Comparison of ENCODE assay signal across 16 cellular contexts in genomic region chr3:186095584-186096061, GRCh38. TPM values are rescaled to one million over a fixed set of nuclear protein-coding genes. Genes with fewer than 3 reads are reported as not detected.
A peak's percentile ranks its signal among the peaks of the same experiment; 100 is the strongest.
DNase-seq lines count a peak whose midpoint lies in the region; ATAC-seq, FAIRE-seq and TF ChIP-seq lines count a peak whose summit lies in the region.
"Had no signal": no experiment of that assay in that cellular context is flagged by ENCODE, and none has a peak within 500 bp of the region (broad histone marks: within the 10 kb centered on the region; RNA-seq: fewer than 3 reads in every experiment).

No MANE protein-coding gene starts in this region.

- H3K4me1 ChIP-seq in adrenal gland (replicated peaks in 1 of 2) (peaks cover 28 to 32% of the 10 kb centered on the region in 2 donors), HepG2 (ENCODE audit: insufficient read depth, low read length) (peaks cover 97% of the 10 kb centered on the region), spleen (peaks cover 6 to 43% (median 17%) of the 10 kb centered on the region in 6 donors)
- H3K4me1 ChIP-seq in CD8-positive, alpha-beta memory T cell (ENCODE audit: insufficient read depth, low read length), result no peaks in the 10 kb centered on the region

- H3K36me3 ChIP-seq in adrenal gland (replicated peaks in 1 of 2) (peaks cover 0 to 4% of the 10 kb centered on the region in 2 donors), HepG2 (replicated peaks in 1 of 2; ENCODE audit: control insufficient read depth in 1 of 2, insufficient read depth in 2 of 2, low read length in 2 of 2) (peaks cover 7 to 19% of the 10 kb centered on the region in 2 experiments), spleen (no peaks in the 10 kb centered on the region)
- H3K36me3 ChIP-seq in CD8-positive, alpha-beta memory T cell (ENCODE audit: insufficient read depth, low read length), result no peaks in the 10 kb centered on the region

- no TSS peak for BruUV-seq in HepG2 (replicated peaks; lab: Mats Ljungman, UMichigan)

- H3K4me1 Mint-ChIP-seq in CD8-positive, alpha-beta memory T cell, result peaks cover 0 to 5% (median 4%) of the 10 kb centered on the region in 3 donors
- H3K4me1 Mint-ChIP-seq in stimulated activated effector memory CD8-positive, alpha-beta T cell treated with anti-CD3 and anti-CD28 coated beads, Interleukin-12 subunit alpha, Interleukin-12 subunit beta, amount 100 ng/mL, for 72 hours, result peaks cover 6% of the 10 kb centered on the region
- H3K4me1 Mint-ChIP-seq: activated CD4-positive, alpha-beta memory T cell treated with anti-CD3 and anti-CD28 coated beads, Interleukin-2, amount 10 ng/mL, durations not matched to agents 7 days and 5 days had no signal

- CTCF ChIA-PET in HepG2 (lab: Yijun Ruan, JAX; ENCODE audit: low intra/inter-chr PET ratio, low total read pairs), result no interaction called here
- CTCF ChIA-PET in RWPE1 (lab: Yijun Ruan, JAX), result no interaction called here
- CTCF ChIA-PET in CD8-positive, alpha-beta memory T cell (lab: Charles Lee), result interaction anchor here (1.2 kb wide), 1 partner anchor 23 kb away, joined by 3 read pairs; no protein-coding TSS in a partner anchor

- WGBS in adrenal gland, 4 donors, result 63 to 75% (median 67%) methylated on average over 8 of the region's 8 CpGs
- WGBS in HepG2 (ENCODE audit: low lambda C conversion rate), result 84% methylated on average over 7 of the region's 8 CpGs
- 56 to 80% (median 64%) methylated on average over 8 of the region's 8 CpGs for WGBS in spleen, 5 donors

- no peak for TF ChIP-seq RAD21 in HepG2 (CRISPR knock-in tag; IDR thresholded peaks at IDR 0.05)

- H3K27me3 ChIP-seq in adrenal gland (no peaks in the 10 kb centered on the region), HepG2 (ENCODE audit: control insufficient read depth in 1 of 2, insufficient read depth in 2 of 2, low read length in 2 of 2) (no peaks in the 10 kb centered on the region), spleen (replicated peaks in 1 of 7) (peaks cover 0 to 43% (median 6%) of the 10 kb centered on the region in 7 donors)
- peaks cover 21% of the 10 kb centered on the region for H3K27me3 ChIP-seq in CD8-positive, alpha-beta memory T cell (ENCODE audit: insufficient read depth, low read length, poor library complexity, severe bottlenecking)

- 0 out of 2 replicates have a peak, but pooled peaks cover 4% of the 10 kb centered on the region for H4K20me1 ChIP-seq in HepG2 (ENCODE audit: insufficient read depth, low read length)

- H3K9me3 ChIP-seq in adrenal gland (replicated peaks in 1 of 3) (no peaks in the 10 kb centered on the region), HepG2 (ENCODE audit: low read length) (no peaks in the 10 kb centered on the region), spleen (no peaks in the 10 kb centered on the region)
- no peaks in the 10 kb centered on the region for H3K9me3 ChIP-seq in CD8-positive, alpha-beta memory T cell (ENCODE audit: low read length)

- TF ChIP-seq EP300 in HepG2 (IDR thresholded peaks at IDR 0.05; ENCODE audit: low read depth in 2 of 2, low read length in 2 of 2) (no peak), HepG2 (CRISPR knock-in tag; IDR thresholded peaks at IDR 0.05; ENCODE audit: borderline replicate concordance) (no peak; the same call in 1 of the 2 replicates)

- no peak for FAIRE-seq in HepG2 (lab: Jason Lieb, UNC)

- H3K27ac ChIP-seq in adrenal gland (peak overlapping the region in 4 of 5 donors; percentile 10 to 80 (median 30)), HepG2 (ENCODE audit: extremely low read length, insufficient read depth, low read length) (peak overlapping the region; percentile 85), spleen (peak overlapping the region in 5 of 8 donors; percentile 27 to 67 (median 36)), RWPE1 (no peak overlapping the region)
- H3K27ac ChIP-seq in CD8-positive, alpha-beta memory T cell (ENCODE audit: low read depth, low read length), result no peak overlapping the region

- DNase-seq in MV-4-11 (lab: John Stamatoyannopoulos, UW) (peak; percentile 90), adrenal gland (peak in 2 of 7 donors; percentile 27 to 38), HepG2 (ENCODE audit: low spot score) (peak; percentile 68), spleen (no peak), RWPE1 (ENCODE audit: low spot score) (no peak)
- DNase-seq in CD8-positive, alpha-beta memory T cell, result no peak
- no peak for DNase-seq in stimulated activated effector memory CD8-positive, alpha-beta T cell treated with anti-CD3 and anti-CD28 coated beads, Interleukin-12 subunit alpha, Interleukin-12 subunit beta, amount 100 ng/mL, for 72 hours (ENCODE audit: low spot score in 2 of 2)
- DNase-seq: activated CD4-positive, alpha-beta memory T cell treated with anti-CD3 and anti-CD28 coated beads, Interleukin-2, amount 10 ng/mL, durations not matched to agents 7 days and 5 days; activated naive CD4-positive, alpha-beta T cell treated with anti-CD3 and anti-CD28 coated beads, Interleukin-2, amount 10 ng/mL, durations not matched to agents 7 days and 5 days; CD4-positive, CD25-positive, alpha-beta regulatory T cell; EL; NCI-H2081; retina had no signal

- intact Hi-C loops in adrenal gland (cut with DNase I), result no loop called here
- intact Hi-C loops in HepG2 (cut with micrococcal nuclease; ENCODE audit: unreplicated experiment), result loop anchor here (10.0 kb wide), 1 partner anchor 111 kb away; no protein-coding TSS in a partner anchor
- intact Hi-C loops in spleen (cut with DNase I; ENCODE audit: low total_unique reads), result no loop called here

- H3K27ac Mint-ChIP-seq in CD8-positive, alpha-beta memory T cell, result no peak overlapping the region
- no peak overlapping the region for H3K27ac Mint-ChIP-seq in stimulated activated effector memory CD8-positive, alpha-beta T cell treated with anti-CD3 and anti-CD28 coated beads, Interleukin-12 subunit alpha, Interleukin-12 subunit beta, amount 100 ng/mL, for 72 hours
- H3K27ac Mint-ChIP-seq: activated CD4-positive, alpha-beta memory T cell treated with anti-CD3 and anti-CD28 coated beads, Interleukin-2, amount 10 ng/mL, durations not matched to agents 7 days and 5 days; activated naive CD4-positive, alpha-beta T cell treated with anti-CD3 and anti-CD28 coated beads, Interleukin-2, amount 10 ng/mL, durations not matched to agents 7 days and 5 days; CD4-positive, CD25-positive, alpha-beta regulatory T cell; stimulated activated naive CD8-positive, alpha-beta T cell treated with anti-CD3 and anti-CD28 coated beads, Interleukin-15, Interleukin-2, amounts not matched to agents 100 ng/mL and 50 ng/mL, for 24 hours; T-helper 1 cell treated with Interleukin-12 subunit alpha and Interleukin-12 subunit beta and Interleukin-4 antibody, amounts not matched to agents 30 μg/mL and 1 μg/mL, for 36 hours had no signal

- H3K79me2 ChIP-seq in HepG2 (ENCODE audit: insufficient read depth, low read length), result peaks cover 60% of the 10 kb centered on the region

- H3K27me3 Mint-ChIP-seq in CD8-positive, alpha-beta memory T cell, result peaks cover 39 to 89% of the 10 kb centered on the region in 2 donors

- H3K4me3 Mint-ChIP-seq in CD8-positive, alpha-beta memory T cell, result no peak overlapping the region
- H3K4me3 Mint-ChIP-seq in stimulated activated effector memory CD8-positive, alpha-beta T cell treated with anti-CD3 and anti-CD28 coated beads, Interleukin-12 subunit alpha, Interleukin-12 subunit beta, amount 100 ng/mL, for 72 hours, result no peak overlapping the region
- H3K4me3 Mint-ChIP-seq: activated CD4-positive, alpha-beta memory T cell treated with anti-CD3 and anti-CD28 coated beads, Interleukin-2, amount 10 ng/mL, durations not matched to agents 7 days and 5 days; activated naive CD4-positive, alpha-beta T cell treated with anti-CD3 and anti-CD28 coated beads, Interleukin-2, amount 10 ng/mL, durations not matched to agents 7 days and 5 days; CD4-positive, CD25-positive, alpha-beta regulatory T cell; stimulated activated naive CD8-positive, alpha-beta T cell treated with anti-CD3 and anti-CD28 coated beads, Interleukin-15, Interleukin-2, amounts not matched to agents 100 ng/mL and 50 ng/mL, for 24 hours; T-helper 1 cell treated with Interleukin-12 subunit alpha and Interleukin-12 subunit beta and Interleukin-4 antibody, amounts not matched to agents 30 μg/mL and 1 μg/mL, for 36 hours had no signal

- no peak overlapping the region for H2AFZ ChIP-seq in HepG2 (ENCODE audit: low read length)

- TF ChIP-seq CTCF in adrenal gland (IDR thresholded peaks at IDR 0.05) (no peak), HepG2 (CRISPR knock-in tag; IDR thresholded peaks at IDR 0.05) (no peak), spleen (IDR thresholded peaks at IDR 0.05 in 8 of 11, conservative IDR thresholded peaks at IDR 0.05 in 3 of 11) (no peak), RWPE1 (conservative IDR thresholded peaks at IDR 0.05; ENCODE audit: low read depth) (no peak)

- H3K9ac ChIP-seq in HepG2 (ENCODE audit: insufficient read depth, low read depth, low read length), result peak overlapping the region; percentile 59

- H3K36me3 Mint-ChIP-seq in CD8-positive, alpha-beta memory T cell, result no peaks in the 10 kb centered on the region
- H3K36me3 Mint-ChIP-seq in stimulated activated effector memory CD8-positive, alpha-beta T cell treated with anti-CD3 and anti-CD28 coated beads, Interleukin-12 subunit alpha, Interleukin-12 subunit beta, amount 100 ng/mL, for 72 hours, result no peaks in the 10 kb centered on the region
- H3K36me3 Mint-ChIP-seq: activated naive CD4-positive, alpha-beta T cell treated with anti-CD3 and anti-CD28 coated beads, Interleukin-2, amount 10 ng/mL, durations not matched to agents 7 days and 5 days; CD4-positive, CD25-positive, alpha-beta regulatory T cell had no signal

- H3K9me3 Mint-ChIP-seq in CD8-positive, alpha-beta memory T cell, result no peaks in the 10 kb centered on the region
- H3K9me3 Mint-ChIP-seq in stimulated activated effector memory CD8-positive, alpha-beta T cell treated with anti-CD3 and anti-CD28 coated beads, Interleukin-12 subunit alpha, Interleukin-12 subunit beta, amount 100 ng/mL, for 72 hours, result no peaks in the 10 kb centered on the region
- H3K9me3 Mint-ChIP-seq: activated CD4-positive, alpha-beta memory T cell treated with anti-CD3 and anti-CD28 coated beads, Interleukin-2, amount 10 ng/mL, durations not matched to agents 7 days and 5 days; activated naive CD4-positive, alpha-beta T cell treated with anti-CD3 and anti-CD28 coated beads, Interleukin-2, amount 10 ng/mL, durations not matched to agents 7 days and 5 days; stimulated activated naive CD8-positive, alpha-beta T cell treated with anti-CD3 and anti-CD28 coated beads, Interleukin-15, Interleukin-2, amounts not matched to agents 100 ng/mL and 50 ng/mL, for 24 hours; T-helper 1 cell treated with Interleukin-12 subunit alpha and Interleukin-12 subunit beta and Interleukin-4 antibody, amounts not matched to agents 30 μg/mL and 1 μg/mL, for 36 hours had no signal

- TF ChIP-seq POLR2A in adrenal gland (IDR thresholded peaks at IDR 0.05) (no peak), HepG2 (IDR thresholded peaks at IDR 0.05; ENCODE audit: insufficient read depth in 1 of 2, low read depth in 2 of 2, low read length in 2 of 2) (no peak), spleen (IDR thresholded peaks at IDR 0.05) (no peak)

- in situ Hi-C loops in HepG2 (cut with HindIII; ENCODE audit: extremely low pct_ligation_motif_present, low pct_unique_long_range_greater_than_20kb), result no loop called here

- no peak overlapping the region for H3K4me3 ChIP-seq in adrenal gland
- no peak overlapping the region for H3K4me3 ChIP-seq in HepG2 (replicated peaks in 1 of 3; ENCODE audit: insufficient read depth in 1 of 3, low read depth in 2 of 3, low read length in 3 of 3)
- peak overlapping the region in 1 of 8 donors; percentile 33 for H3K4me3 ChIP-seq in spleen
- H3K4me3 ChIP-seq in CD8-positive, alpha-beta memory T cell (ENCODE audit: low read length), result no peak overlapping the region

- H3K4me2 ChIP-seq in HepG2 (ENCODE audit: low read depth, low read length), result peak overlapping the region; percentile 11; the same call in 1 of the 2 replicates

- POLR2A ChIA-PET in HepG2 (lab: Yijun Ruan, JAX), result interaction anchor here (1.1 to 1.2 kb wide), 2 partner anchors 8 to 15 kb away, joined by 3 to 4 read pairs; no protein-coding TSS in a partner anchor
- POLR2A ChIA-PET in RWPE1 (lab: Yijun Ruan, JAX; ENCODE audit: low non-redundant PET), result no interaction called here
- POLR2A ChIA-PET in CD8-positive, alpha-beta memory T cell (lab: Charles Lee), result no interaction called here

- peak; percentile 1; the same call in 1 of the 3 replicates for ATAC-seq in HepG2
- ATAC-seq in stimulated activated effector memory CD8-positive, alpha-beta T cell treated with anti-CD3 and anti-CD28 coated beads, Interleukin-12 subunit alpha, Interleukin-12 subunit beta, amount 100 ng/mL, for 72 hours, result no peak
- ATAC-seq: esophagus mucosa had no signal

RNA-seq across cellular contexts. Expression of gene ETV5, which starts 13.3 kb away (rescaled TPM):
- 100 to 1,000 TPM in 2 of 8 donors, 10 to 100 TPM in 6; 17.2 to 114 (median 77.9) TPM for total RNA-seq in adrenal gland
- polyA plus RNA-seq in adrenal gland, result 10 to 100 TPM; 19.4 to 55.6 (median 29.0) TPM
- total RNA-seq in HepG2 (2016; rRNA removed; fragmentation: Illumina TruSeq; extraction: Trizol), result 52.9 and 60.0 TPM in 2 replicates
- total RNA-seq in HepG2 (2016; cell fraction: cytosol; rRNA removed; fragmentation: Illumina TruSeq; extraction: Trizol; ENCODE audit: low read depth), result 27.8 and 54.7 TPM in 2 replicates
- total RNA-seq in HepG2 (2016; cell fraction: insoluble cytoplasmic fraction; rRNA removed; fragmentation: Illumina TruSeq; extraction: Trizol), result 49.8 and 52.0 TPM in 2 replicates
- 37.5 and 57.5 TPM in 2 replicates for total RNA-seq in HepG2 (2016; cell fraction: membrane; rRNA removed; fragmentation: Illumina TruSeq; extraction: Trizol)
- total RNA-seq in HepG2 (2016; cell fraction: nucleus; rRNA removed; fragmentation: Illumina TruSeq; extraction: Trizol), result 44.1 and 46.9 TPM in 2 replicates
- polyA plus RNA-seq in HepG2 (2011; rRNA removed), result 42.3 and 57.2 TPM in 2 replicates
- 34.8 and 41.1 TPM in 2 replicates for polyA plus RNA-seq in HepG2 (2011; cell fraction: cytosol; rRNA removed)
- polyA plus RNA-seq in HepG2 (2011; cell fraction: nucleus; rRNA removed), result 45.2 and 55.0 TPM in 2 replicates
- polyA plus RNA-seq in HepG2 (2012), result 46.8 and 64.1 TPM in 2 replicates
- polyA plus RNA-seq in HepG2 (2016; cell fraction: cytosol; fragmentation: Illumina TruSeq; extraction: Trizol; ENCODE audit: low read depth), result 29.3 and 46.0 TPM in 2 replicates
- 50.0 and 52.3 TPM in 2 replicates for polyA plus RNA-seq in HepG2 (2016; cell fraction: insoluble cytoplasmic fraction; fragmentation: Illumina TruSeq; extraction: Trizol; ENCODE audit: low read depth)
- polyA plus RNA-seq in HepG2 (2016; cell fraction: membrane; fragmentation: Illumina TruSeq; extraction: Trizol; ENCODE audit: low read depth), result 21.9 and 34.1 TPM in 2 replicates
- polyA plus RNA-seq in HepG2 (2016; cell fraction: nucleus; fragmentation: Illumina TruSeq; extraction: Trizol; ENCODE audit: insufficient read depth, low read depth), result 33.7 and 38.9 TPM in 2 replicates
- polyA minus RNA-seq in HepG2 (2011; rRNA and poly(A)+ RNA removed; ENCODE audit: low replicate concordance), result 3.4 and 180 TPM in 2 replicates
- 63.8 and 68.6 TPM in 2 replicates for polyA minus RNA-seq in HepG2 (2011; cell fraction: cytosol; rRNA and poly(A)+ RNA removed)
- 116 and 144 TPM in 2 replicates for polyA minus RNA-seq in HepG2 (2011; cell fraction: nucleus; rRNA and poly(A)+ RNA removed)
- total RNA-seq in spleen, result 10 to 100 TPM; 19.3 to 65.5 (median 34.6) TPM
- 1 to 10 TPM; 5.2 to 8.9 (median 6.3) TPM for polyA plus RNA-seq in spleen
- total RNA-seq in CD8-positive, alpha-beta memory T cell, result 1 to 10 TPM; 1.0 to 1.3 TPM
- not detected for polyA plus RNA-seq in CD8-positive, alpha-beta memory T cell
- total RNA-seq: CD4-positive, CD25-positive, alpha-beta regulatory T cell had no signal

Comparison
In these comparisons a context has a peak if more than half of its experiments do, and no peak if none do; other contexts are left out.
1. DNase-seq: peak in MV-4-11 (single experiment) and HepG2 (single experiment); none in spleen (single experiment), RWPE1 (single experiment), CD8-positive, alpha-beta memory T cell (0 of 5) and stimulated activated effector memory CD8-positive, alpha-beta T cell treated with anti-CD3 and anti-CD28 coated beads, Interleukin-12 subunit alpha, Interleukin-12 subunit beta, amount 100 ng/mL, for 72 hours (0 of 2).
2. H3K27ac ChIP-seq: peak in adrenal gland (4 of 5), HepG2 (single experiment) and spleen (5 of 8); none in RWPE1 (single experiment) and CD8-positive, alpha-beta memory T cell (single experiment).
3. RNA of gene ETV5, which starts 13.3 kb away (total RNA-seq): 17.2 to 114 TPM in adrenal gland, 27.8 to 60.0 TPM in HepG2 and 19.3 to 65.5 TPM in spleen; 1.0 to 1.3 TPM in CD8-positive, alpha-beta memory T cell; every median in the first group is over 4 times any median in the second.